Comparison of ENCODE assay signal across 14 cellular contexts in the genomic region with DNA sequence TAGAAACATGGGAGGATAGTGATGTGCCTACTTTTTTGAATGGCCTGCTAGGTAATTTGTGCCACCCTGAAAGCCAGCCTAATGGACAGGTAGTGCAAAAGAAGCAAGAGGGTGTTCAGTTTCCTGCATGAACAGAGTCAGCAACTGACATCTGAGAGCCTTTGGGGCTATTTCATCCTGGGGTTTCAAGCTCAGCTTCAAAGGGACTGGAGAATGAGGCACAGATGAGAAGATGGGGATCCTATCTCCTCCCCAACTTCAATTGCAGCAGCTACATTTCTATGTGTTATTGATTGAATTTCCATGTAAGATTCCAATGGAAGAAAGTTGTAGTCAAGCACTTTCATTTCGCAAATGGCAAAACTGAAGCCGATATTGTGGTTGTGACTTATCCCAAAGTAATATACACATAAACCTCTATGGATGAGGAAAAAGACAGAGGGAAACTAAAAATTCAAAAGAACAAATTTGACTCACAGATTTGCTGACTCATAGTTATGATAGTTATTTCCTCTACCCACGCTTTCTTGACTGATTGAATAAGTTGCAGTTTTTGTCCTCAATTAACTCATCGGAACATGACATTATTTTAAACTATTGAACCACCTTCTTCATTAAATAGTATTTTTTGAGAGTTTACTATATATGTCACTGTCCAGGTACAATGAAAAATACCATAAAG. TPM values are rescaled to one million over a fixed set of nuclear protein-coding genes. Genes with fewer than 3 reads are reported as not detected.
DNase-seq lines count a peak whose midpoint lies in the region; ATAC-seq, FAIRE-seq and TF ChIP-seq lines count a peak whose summit lies in the region.
"Had no signal": no experiment of that assay in that cellular context is flagged by ENCODE, and none has a peak within 500 bp of the region (broad histone marks: within the 10 kb centered on the region; RNA-seq: fewer than 3 reads in every experiment).

No MANE protein-coding gene starts in this region.

- no peaks in the 10 kb centered on the region for H4K20me1 ChIP-seq in IMR-90 (ENCODE audit: insufficient read depth, low read length)
- H4K20me1 ChIP-seq in K562 (replicated peaks; ENCODE audit: control insufficient read depth, insufficient read depth, low read length) = no peaks in the 10 kb centered on the region

- peak overlapping the region; percentile 95 for H2BK5ac ChIP-seq in IMR-90 (ENCODE audit: low read depth, low read length, poor library complexity, severe bottlenecking)

- peak overlapping the region; percentile 85 for H4K5ac ChIP-seq in IMR-90 (ENCODE audit: low read depth, low read length)

- BruUV-seq in IMR-90 (replicated peaks; lab: Mats Ljungman, UMichigan) (no TSS peak), K562 (replicated peaks; lab: Mats Ljungman, UMichigan) (no TSS peak)

- H3K4me3 ChIP-seq in IMR-90 (ENCODE audit: insufficient read depth, low read depth, low read length) (peak overlapping the region; percentile 41; the same call in 1 of the 2 replicates), K562 (no peak overlapping the region)
- H3K4me3 ChIP-seq: MG63 had no signal

- no peak for TF ChIP-seq EP300 in K562 (IDR thresholded peaks at IDR 0.05; ENCODE audit: low read length)

- in situ Hi-C loops in IMR-90 (cut with MboI; ENCODE audit: low sequenced_read_pairs) = no loop called here
- in situ Hi-C loops in K562 (cut with MboI) = no loop called here

- H4K91ac ChIP-seq in IMR-90 (ENCODE audit: insufficient read depth, low read depth, low read length) = peak overlapping the region; percentile 87

- POLR2A ChIA-PET in IMR-90 (lab: Charles Lee; ENCODE audit: unreplicated experiment) = no interaction called here
- POLR2A ChIA-PET in K562 (lab: Yijun Ruan, JAX) = no interaction called here

- peak overlapping the region; percentile 68 to 90 for H4K8ac ChIP-seq in IMR-90 (ENCODE audit: low read depth in 2 of 2, low read length in 2 of 2)

- no peak for FAIRE-seq in K562 (lab: Jason Lieb, UNC)

- H3K9me1 ChIP-seq in IMR-90 (ENCODE audit: insufficient read depth, low read length) = peaks cover 16% of the 10 kb centered on the region; the same call in 1 of the 2 replicates
- H3K9me1 ChIP-seq in K562 (ENCODE audit: control insufficient read depth, insufficient read depth, low read length) = no peaks in the 10 kb centered on the region

- H2AK5ac ChIP-seq in IMR-90 (ENCODE audit: low read depth, low read length) = peak overlapping the region; percentile 86

- H2BK20ac ChIP-seq in IMR-90 (ENCODE audit: low read depth, low read length) = peak overlapping the region; percentile 99

- peak overlapping the region; percentile 99 for H2BK120ac ChIP-seq in IMR-90 (ENCODE audit: low read depth, low read length)

- H3K36me3 ChIP-seq in IMR-90 (ENCODE audit: control insufficient read depth, insufficient read depth, low read length) (no peaks in the 10 kb centered on the region), K562 (ENCODE audit: control insufficient read depth, insufficient read depth, low read length) (no peaks in the 10 kb centered on the region)
- H3K36me3 ChIP-seq: MG63 had no signal

- no peak for TF ChIP-seq RAD21 in IMR-90 (IDR thresholded peaks at IDR 0.05; ENCODE audit: low read length)
- no peak for TF ChIP-seq RAD21 in K562 (CRISPR knock-in tag; conservative IDR thresholded peaks at IDR 0.05 in 1 of 2, IDR thresholded peaks at IDR 0.05 in 1 of 2)

- H3K9ac ChIP-seq in IMR-90 (ENCODE audit: low read depth, low read length) (peak overlapping the region; percentile 67), K562 (ENCODE audit: insufficient read depth in 1 of 2, low read depth in 2 of 2, low read length in 2 of 2) (no peak overlapping the region)

- H3K27ac ChIP-seq in IMR-90 (ENCODE audit: insufficient read depth, low read length) (peak overlapping the region; percentile 99), K562 (ENCODE audit: extremely low read depth, low read depth, low read length) (no peak overlapping the region)

- peak overlapping the region; percentile 94 for H3K14ac ChIP-seq in IMR-90 (replicated peaks; ENCODE audit: low read depth, low read length)

- H3K79me1 ChIP-seq in IMR-90 (ENCODE audit: low read depth in 1 of 2, low read length in 2 of 2) = 0 out of 4 replicates have a peak, but pooled peaks cover 0 to 2% of the 10 kb centered on the region in 2 experiments

- H3K4me2 ChIP-seq in IMR-90 (ENCODE audit: low read depth, low read length) (peak overlapping the region; percentile 99), K562 (ENCODE audit: insufficient read depth, low read length) (no peak overlapping the region)

- H3K27me3 ChIP-seq in IMR-90 (ENCODE audit: control insufficient read depth, insufficient read depth, low read length) (no peaks in the 10 kb centered on the region), K562 (ENCODE audit: control insufficient read depth in 2 of 2, insufficient read depth in 2 of 2, low read length in 2 of 2) (no peaks in the 10 kb centered on the region; a peak in 1 of 5 replicates)
- H3K27me3 ChIP-seq: MG63 had no signal

- H3K9me3 ChIP-seq in IMR-90 (ENCODE audit: control insufficient read depth, insufficient read depth, low read length) (no peaks in the 10 kb centered on the region), K562 (replicated peaks; ENCODE audit: control insufficient read depth, insufficient read depth, low read depth, low read length) (no peaks in the 10 kb centered on the region)
- H3K9me3 ChIP-seq: MG63 had no signal

- WGBS in IMR-90 (ENCODE audit: extremely low coverage in 2 of 2, insufficient read length in 1 of 2), 2 experiments = no CpG with 5 or more reads among the region's 4 CpGs
- 3% methylated on average over 4 of the region's 4 CpGs for WGBS in K562 (ENCODE audit: insufficient coverage, low coverage, missing lambda C conversion rate)

- TF ChIP-seq CTCF in IMR-90 (conservative IDR thresholded peaks at IDR 0.05; ENCODE audit: low read depth, low read length) (no peak), K562 (IDR thresholded peaks at IDR 0.05 in 2 of 3, conservative IDR thresholded peaks at IDR 0.05 in 1 of 3; ENCODE audit: insufficient read depth in 2 of 3, low read depth in 1 of 3, low read length in 3 of 3) (no peak)

- no peaks in the 10 kb centered on the region for H3K79me2 ChIP-seq in K562 (ENCODE audit: control insufficient read depth, insufficient read depth, low read length)

- H3K4ac ChIP-seq in IMR-90 (ENCODE audit: low read depth, low read length) = peak overlapping the region; percentile 97

- H2AFZ ChIP-seq in IMR-90 (replicated peaks; ENCODE audit: low read length, poor library complexity) (peak overlapping the region; percentile 82), K562 (ENCODE audit: low read depth, low read length) (no peak overlapping the region)

- peak overlapping the region; percentile 98 for H3K18ac ChIP-seq in IMR-90 (ENCODE audit: low read depth, low read length)

- dilution Hi-C loops in IMR-90 (cut with HindIII; ENCODE audit: low sequenced_read_pairs, unreplicated experiment) = no loop called here

- DNase-seq in COLO829 (ENCODE audit: low spot score) = peak; percentile 17
- peak; percentile 85 for DNase-seq in IMR-90
- no peak for DNase-seq in K562 (ENCODE audit: extremely low read depth in 1 of 4, low spot score in 3 of 4)
- peak; percentile 10 to 55 for DNase-seq in lung microvascular endothelial cell (ENCODE audit: low read depth in 2 of 2)
- no peak for DNase-seq in DMS153 treated with DMSO at 0.1 percent for 48 hours (lab: John Stamatoyannopoulos, UW; ENCODE audit: unreplicated experiment)
- no peak for DNase-seq in SK-N-DZ (ENCODE audit: low spot score)
- DNase-seq: cerebellar nuclear complex; GOT3; MG63; naive thymus-derived CD4-positive, alpha-beta T cell; NCI-H446 treated with DMSO at 0.1 percent for 48 hours; SHP77 had no signal

- H3K56ac ChIP-seq in IMR-90 (ENCODE audit: extremely low read depth, insufficient read depth, low read length) = peak overlapping the region; percentile 93

- peak overlapping the region; percentile 7 for H2AK9ac ChIP-seq in IMR-90 (replicated peaks; ENCODE audit: low read depth, low read length, poor library complexity)

- CTCF ChIA-PET in IMR-90 (lab: Yijun Ruan, JAX) (no interaction called here), K562 (lab: Yijun Ruan, JAX; ENCODE audit: low intra/inter-chr PET ratio) (no interaction called here)

- intact Hi-C loops in IMR-90 (cut with micrococcal nuclease) = no loop called here
- intact Hi-C loops in K562 (cut with micrococcal nuclease) = no loop called here

- H3K23ac ChIP-seq in IMR-90 (ENCODE audit: low read depth, low read length) = peak overlapping the region; percentile 95

- TF ChIP-seq POLR2A in IMR-90 (IDR thresholded peaks at IDR 0.05; ENCODE audit: low read depth, low read length) (no peak), K562 (conservative IDR thresholded peaks at IDR 0.05) (no peak)

- ATAC-seq in IMR-90 (ENCODE audit: low read depth) (peak; percentile 70), K562 (no peak), HG02571 (IDR thresholded peaks at IDR 0.05; ENCODE audit: unreplicated experiment) (no peak), HG03039 (IDR thresholded peaks at IDR 0.05; ENCODE audit: unreplicated experiment) (no peak)
- ATAC-seq: naive thymus-derived CD4-positive, alpha-beta T cell had no signal

- H3K4me1 ChIP-seq in IMR-90 (ENCODE audit: control insufficient read depth, insufficient read depth, low read length) (peaks cover 13% of the 10 kb centered on the region), K562 (replicated peaks in 1 of 2; ENCODE audit: control insufficient read depth in 2 of 2, insufficient read depth in 2 of 2, low read length in 2 of 2) (no peaks in the 10 kb centered on the region)

- peak overlapping the region; percentile 85 for H2BK15ac ChIP-seq in IMR-90 (ENCODE audit: low read depth, low read length)

RNA-seq across cellular contexts. Expression of gene NRP1, which starts 42.6 kb away (rescaled TPM):
- total RNA-seq in IMR-90 (2012; rRNA removed) = 191 and 227 TPM in 2 replicates
- polyA plus RNA-seq in IMR-90 (2012; rRNA removed) = 87.5 and 108 TPM in 2 replicates
- polyA plus RNA-seq in IMR-90 (2012; cell fraction: cytosol; rRNA removed) = 35.8 and 44.6 TPM in 2 replicates
- 31.3 and 126 TPM in 2 replicates for polyA plus RNA-seq in IMR-90 (2012; cell fraction: nucleus; rRNA removed; ENCODE audit: low replicate concordance)
- total RNA-seq in K562 (2011; cell fraction: chromatin; rRNA removed; ENCODE audit: low replicate concordance) = 0.28 TPM in 1 of 2 replicates, not detected in the other
- 0.26 TPM in 1 of 2 replicates, not detected in the other for total RNA-seq in K562 (2011; cell fraction: nucleolus; rRNA removed)
- 0.07 and 0.15 TPM in 2 replicates for total RNA-seq in K562 (2011; cell fraction: nucleoplasm; rRNA removed)
- 0.05 and 0.08 TPM in 2 replicates for total RNA-seq in K562 (2014; rRNA removed)
- not detected in 2 replicates for total RNA-seq in K562 (2014; rRNA removed; fragmentation: Illumina TruSeq; extraction: Trizol)
- total RNA-seq in K562 (2015; rRNA removed; fragmentation: Illumina TruSeq; extraction: Trizol) = 0.11 TPM in 1 of 2 replicates, not detected in the other
- total RNA-seq in K562 (2021) = 0.38 and 0.54 TPM in 2 replicates
- 0.01 TPM in 1 of 2 replicates, not detected in the other for polyA plus RNA-seq in K562 (2011; rRNA removed)
- polyA plus RNA-seq in K562 (2011; cell fraction: cytosol; rRNA removed) = 0.04 TPM in 1 of 2 replicates, not detected in the other
- 0.07 TPM in 1 of 2 replicates, not detected in the other for polyA plus RNA-seq in K562 (2011; cell fraction: nucleus; rRNA removed)
- polyA plus RNA-seq in K562 (2012) = 0.07 and 1.1 TPM in 2 replicates
- polyA plus RNA-seq in K562 (2014; fragmentation: Illumina TruSeq; extraction: Trizol) = not detected in 2 replicates
- polyA plus RNA-seq in K562 (2014; fragmentation: Nextera tagmentation; extraction: Ambion mirVana) = under 1 TPM in 1 of 2 experiments, not detected in 1; 0.04 TPM
- not detected in 2 replicates for polyA plus RNA-seq in K562 (2014; rRNA removed)
- not detected in 2 replicates for polyA minus RNA-seq in K562 (2011; rRNA and poly(A)+ RNA removed)
- polyA minus RNA-seq in K562 (2011; cell fraction: cytosol; rRNA and poly(A)+ RNA removed) = not detected in 2 replicates
- not detected in 2 replicates for polyA minus RNA-seq in K562 (2011; cell fraction: nucleus; rRNA and poly(A)+ RNA removed)
- 6.5 and 64.1 TPM in 2 replicates for total RNA-seq in lung microvascular endothelial cell
- 32.4 and 36.6 TPM in 2 replicates for polyA plus RNA-seq in SK-N-DZ (2014; cell fraction: cytosol; rRNA removed)
- 28.2 and 32.6 TPM in 2 replicates for polyA plus RNA-seq in SK-N-DZ (2014; cell fraction: nucleus; rRNA removed)
- polyA plus RNA-seq: naive thymus-derived CD4-positive, alpha-beta T cell had no signal

Comparison
In these comparisons a context has a peak if more than half of its experiments do, and no peak if none do; other contexts are left out.
1. DNase-seq: peak in COLO829 (single experiment), IMR-90 (single experiment) and lung microvascular endothelial cell (2 of 2); none in K562 (0 of 4), DMS153 treated with DMSO at 0.1 percent for 48 hours (single experiment) and SK-N-DZ (single experiment).